Comparison of ENCODE assay signal across 8 cellular contexts in genomic region chr5:141182248-141182647, GRCh38. TPM values are rescaled to one million over a fixed set of nuclear protein-coding genes. Genes with fewer than 3 reads are reported as not detected.
DNase-seq lines count a peak whose midpoint lies in the region; ATAC-seq and TF ChIP-seq lines count a peak whose summit lies in the region.

TSS of gene PCDHB16 (plus strand) at chr5:141182387. CDS start at chr5:141182560, 173 bp downstream.

- H3K36me3 Mint-ChIP-seq in activated CD4-positive, alpha-beta T cell treated with anti-CD3 and anti-CD28 coated beads for 36 hours (ENCODE audit: low read depth), result peaks cover 18% of the 10 kb centered on the region
- H3K36me3 Mint-ChIP-seq in type B pancreatic cell, result peaks cover 17% of the 10 kb centered on the region
- H3K36me3 Mint-ChIP-seq in activated T-helper 2 cell treated with anti-CD3 and anti-CD28 coated beads, Interferon-gamma antibody, Interleukin-2, Interleukin-4, amounts not matched to agents 10 μg/mL and 5 μg/mL and 100 μg/mL, durations not matched to agents 14 hours and 24 hours and 36 hours (ENCODE audit: low read depth), result no peaks in the 10 kb centered on the region

- peaks cover 25% of the 10 kb centered on the region for H3K9me3 Mint-ChIP-seq in activated CD4-positive, alpha-beta T cell treated with anti-CD3 and anti-CD28 coated beads for 36 hours (ENCODE audit: low read depth)
- H3K9me3 Mint-ChIP-seq in type B pancreatic cell, result peaks cover 13% of the 10 kb centered on the region
- peaks cover 41% of the 10 kb centered on the region for H3K9me3 Mint-ChIP-seq in activated T-helper 2 cell treated with anti-CD3 and anti-CD28 coated beads, Interferon-gamma antibody, Interleukin-2, Interleukin-4, amounts not matched to agents 10 μg/mL and 5 μg/mL and 100 μg/mL, durations not matched to agents 14 hours and 24 hours and 36 hours

- DNase-seq in activated CD4-positive, alpha-beta T cell treated with anti-CD3 and anti-CD28 coated beads for 36 hours, result peak; percentile 30
- DNase-seq in activated CD4-positive, alpha-beta T cell treated with anti-CD3 and anti-CD28 coated beads, Interleukin-2, amount 50 U/mL, for 4 hours, result no peak
- DNase-seq in amniotic epithelial cell (ENCODE audit: low read depth) (peak; percentile 5), iPS-NIHi7 (ENCODE audit: extremely low spot score) (peak; percentile 62), type B pancreatic cell (ENCODE audit: extremely low spot score, unreplicated experiment) (no peak)
- no peak for DNase-seq in stimulated activated naive CD8-positive, alpha-beta T cell treated with anti-CD3 and anti-CD28 coated beads, Interleukin-15, Interleukin-2, amounts not matched to agents 100 U/mL and 50 U/mL, for 24 hours
- DNase-seq in activated T-helper 2 cell treated with anti-CD3 and anti-CD28 coated beads, Interferon-gamma antibody, Interleukin-2, Interleukin-4, amounts not matched to agents 10 μg/mL and 5 μg/mL and 100 μg/mL, durations not matched to agents 14 hours and 24 hours and 36 hours (ENCODE audit: low spot score), result no peak

- peaks cover 4% of the 10 kb centered on the region for H3K4me1 Mint-ChIP-seq in activated CD4-positive, alpha-beta T cell treated with anti-CD3 and anti-CD28 coated beads for 36 hours
- H3K4me1 Mint-ChIP-seq in type B pancreatic cell (ENCODE audit: unreplicated experiment), result no peaks in the 10 kb centered on the region
- H3K4me1 Mint-ChIP-seq in activated T-helper 2 cell treated with anti-CD3 and anti-CD28 coated beads, Interferon-gamma antibody, Interleukin-2, Interleukin-4, amounts not matched to agents 10 μg/mL and 5 μg/mL and 100 μg/mL, durations not matched to agents 14 hours and 24 hours and 36 hours (ENCODE audit: low read depth), result peaks cover 2% of the 10 kb centered on the region

- peaks cover 44% of the 10 kb centered on the region for H3K27me3 Mint-ChIP-seq in activated CD4-positive, alpha-beta T cell treated with anti-CD3 and anti-CD28 coated beads for 36 hours
- no peaks in the 10 kb centered on the region for H3K27me3 Mint-ChIP-seq in type B pancreatic cell
- no peaks in the 10 kb centered on the region for H3K27me3 Mint-ChIP-seq in activated T-helper 2 cell treated with anti-CD3 and anti-CD28 coated beads, Interferon-gamma antibody, Interleukin-2, Interleukin-4, amounts not matched to agents 10 μg/mL and 5 μg/mL and 100 μg/mL, durations not matched to agents 14 hours and 24 hours and 36 hours (ENCODE audit: low read depth)

- intact Hi-C loops in activated CD4-positive, alpha-beta T cell treated with anti-CD3 and anti-CD28 coated beads for 36 hours (cut with DNase I, micrococcal nuclease), result no loop called here
- intact Hi-C loops in activated T-helper 2 cell treated with anti-CD3 and anti-CD28 coated beads, Interferon-gamma antibody, Interleukin-2, Interleukin-4, amounts not matched to agents 10 μg/mL and 5 μg/mL and 100 μg/mL, durations not matched to agents 14 hours and 24 hours and 36 hours (cut with micrococcal nuclease), result no loop called here

- no peak for ATAC-seq in activated CD4-positive, alpha-beta T cell treated with anti-CD3 and anti-CD28 coated beads for 36 hours
- no peak for ATAC-seq in HG02981 (IDR thresholded peaks at IDR 0.05; ENCODE audit: unreplicated experiment)
- ATAC-seq in stimulated activated naive CD8-positive, alpha-beta T cell treated with anti-CD3 and anti-CD28 coated beads, Interleukin-15, Interleukin-2, amounts not matched to agents 100 U/mL and 50 U/mL, for 24 hours, result no peak

- H3K4me3 Mint-ChIP-seq in activated CD4-positive, alpha-beta T cell treated with anti-CD3 and anti-CD28 coated beads for 36 hours, result no peak within 1 kb of the TSS
- H3K4me3 Mint-ChIP-seq in type B pancreatic cell, result peak within 1 kb of the TSS; percentile 86
- H3K4me3 Mint-ChIP-seq in activated T-helper 2 cell treated with anti-CD3 and anti-CD28 coated beads, Interferon-gamma antibody, Interleukin-2, Interleukin-4, amounts not matched to agents 10 μg/mL and 5 μg/mL and 100 μg/mL, durations not matched to agents 14 hours and 24 hours and 36 hours (ENCODE audit: low read depth), result no peak within 1 kb of the TSS

- POLR2A ChIA-PET in activated CD4-positive, alpha-beta T cell treated with anti-CD3 and anti-CD28 coated beads for 36 hours (lab: Charles Lee), result no interaction called here

- TF ChIP-seq CTCF in type B pancreatic cell (conservative IDR thresholded peaks at IDR 0.05), result peak; percentile 75

- CTCF ChIA-PET in activated CD4-positive, alpha-beta T cell treated with anti-CD3 and anti-CD28 coated beads for 36 hours (lab: Charles Lee), result interaction anchor here (0.7 to 1.0 kb wide), 2 partner anchors 142 to 239 kb away, joined by 3 read pairs; no protein-coding TSS in a partner anchor

- no peak within 1 kb of the TSS for H3K27ac Mint-ChIP-seq in activated CD4-positive, alpha-beta T cell treated with anti-CD3 and anti-CD28 coated beads for 36 hours
- H3K27ac Mint-ChIP-seq in type B pancreatic cell, result peak within 1 kb of the TSS; percentile 28
- H3K27ac Mint-ChIP-seq in activated T-helper 2 cell treated with anti-CD3 and anti-CD28 coated beads, Interferon-gamma antibody, Interleukin-2, Interleukin-4, amounts not matched to agents 10 μg/mL and 5 μg/mL and 100 μg/mL, durations not matched to agents 14 hours and 24 hours and 36 hours, result no peak within 1 kb of the TSS

RNA-seq across cellular contexts. Expression of gene PCDHB16, which starts in this region (rescaled TPM):
- total RNA-seq in activated CD4-positive, alpha-beta T cell treated with anti-CD3 and anti-CD28 coated beads for 36 hours, result not detected
- total RNA-seq in type B pancreatic cell (ENCODE audit: low replicate concordance), result 3.1 and 6.9 TPM in 2 replicates
- not detected in 2 replicates for total RNA-seq in activated T-helper 2 cell treated with anti-CD3 and anti-CD28 coated beads, Interferon-gamma antibody, Interleukin-2, Interleukin-4, amounts not matched to agents 10 μg/mL and 5 μg/mL and 100 μg/mL, durations not matched to agents 14 hours and 24 hours and 36 hours

Comparison
In these comparisons a context has a peak if more than half of its experiments do, and no peak if none do; other contexts are left out.
1. Peak in DNase-seq in activated CD4-positive, alpha-beta T cell treated with anti-CD3 and anti-CD28 coated beads for 36 hours; RNA of the gene not detected or under 1 TPM.
2. DNase-seq: peak in amniotic epithelial cell (single experiment) and iPS-NIHi7 (single experiment); none in activated CD4-positive, alpha-beta T cell treated with anti-CD3 and anti-CD28 coated beads, Interleukin-2, amount 50 U/mL, for 4 hours (0 of 2), type B pancreatic cell (single experiment), stimulated activated naive CD8-positive, alpha-beta T cell treated with anti-CD3 and anti-CD28 coated beads, Interleukin-15, Interleukin-2, amounts not matched to agents 100 U/mL and 50 U/mL, for 24 hours (single experiment) and activated T-helper 2 cell treated with anti-CD3 and anti-CD28 coated beads, Interferon-gamma antibody, Interleukin-2, Interleukin-4, amounts not matched to agents 10 μg/mL and 5 μg/mL and 100 μg/mL, durations not matched to agents 14 hours and 24 hours and 36 hours (single experiment).